In the genomic region with DNA sequence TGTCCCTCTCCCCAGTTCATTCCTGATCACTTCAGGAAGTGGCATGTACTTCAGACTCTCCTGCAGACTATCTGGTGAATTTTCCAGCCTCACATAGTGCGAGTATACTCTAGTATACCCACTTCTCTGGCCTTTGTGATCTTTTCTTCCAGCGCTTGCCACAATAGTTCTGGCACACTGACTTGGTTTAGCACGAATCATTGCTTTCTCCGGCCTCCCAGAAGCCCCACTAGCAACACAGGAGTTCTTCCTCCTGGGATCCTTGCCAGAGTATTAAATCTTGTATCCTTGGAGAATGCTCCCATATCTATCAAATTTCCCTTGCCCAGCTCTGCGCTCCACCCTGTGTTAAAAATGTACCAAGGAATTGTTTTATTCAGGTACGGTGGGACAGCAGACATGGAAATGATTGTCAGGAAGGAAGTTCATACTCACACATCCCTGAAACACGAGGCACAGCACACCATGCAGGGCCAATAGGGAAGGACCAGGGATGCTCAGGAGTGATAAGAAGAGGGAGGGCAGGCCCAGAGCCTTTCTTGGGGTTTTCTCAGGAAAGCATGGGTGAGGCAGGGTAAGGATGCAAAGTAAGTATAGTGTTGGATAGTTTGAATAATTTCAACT, we compare ENCODE assay signal across 16 cellular contexts.
DNase-seq lines count a peak whose midpoint lies in the region; ATAC-seq and TF ChIP-seq lines count a peak whose summit lies in the region.
"Had no signal": no experiment of that assay in that cellular context is flagged by ENCODE, and none has a peak within 500 bp of the region (broad histone marks: within the 10 kb centered on the region; RNA-seq: fewer than 3 reads in every experiment).

No MANE protein-coding gene starts in this region.

- TF ChIP-seq RAD21 in SK-N-SH (IDR thresholded peaks at IDR 0.05; ENCODE audit: low read length), result no peak

- no peaks in the 10 kb centered on the region for H3K79me2 ChIP-seq in SK-N-SH (ENCODE audit: insufficient read depth)

- no peaks in the 10 kb centered on the region for H3K36me3 Mint-ChIP-seq in activated naive CD8-positive, alpha-beta T cell treated with anti-CD3 and anti-CD28 coated beads, Interleukin-2, amount 50 U/mL, for 24 hours (ENCODE audit: low read depth)

- H3K4me3 ChIP-seq in SK-N-SH (ENCODE audit: low read depth in 2 of 2, low read length in 1 of 2), result no peak overlapping the region
- H3K4me3 ChIP-seq in astrocyte of the cerebellum (ENCODE audit: low read depth, low read length), result no peak overlapping the region
- H3K4me3 ChIP-seq: BLaER1 treated with 17β-estradiol and CSF1 and Interleukin-3, amounts not matched to agents 10 nM and 100 nM had no signal

- TF ChIP-seq EP300 in SK-N-SH (IDR thresholded peaks at IDR 0.05; ENCODE audit: borderline replicate concordance in 1 of 2, low read depth in 1 of 2, low read length in 1 of 2), result no peak

- CTCF ChIA-PET in SK-N-SH (lab: Yijun Ruan, JAX), result interaction anchor here (0.8 kb wide), 1 partner anchor 16 kb away, joined by 4 read pairs; no protein-coding TSS in a partner anchor

- no peaks in the 10 kb centered on the region for H3K27me3 Mint-ChIP-seq in activated naive CD8-positive, alpha-beta T cell treated with anti-CD3 and anti-CD28 coated beads, Interleukin-2, amount 50 U/mL, for 24 hours

- H3K4me1 ChIP-seq in SK-N-SH (ENCODE audit: control insufficient read depth in 1 of 2, insufficient read depth in 2 of 2, low read depth in 1 of 2, low read length in 1 of 2), result 0 out of 4 replicates have a peak, but pooled peaks cover 0 to 12% of the 10 kb centered on the region in 2 experiments

- H3K4me1 Mint-ChIP-seq in activated naive CD8-positive, alpha-beta T cell treated with anti-CD3 and anti-CD28 coated beads, Interleukin-2, amount 50 U/mL, for 24 hours, result peaks cover 15% of the 10 kb centered on the region

- DNase-seq in SK-N-SH (no peak), astrocyte of the cerebellum (ENCODE audit: low read depth) (peak; percentile 22), kidney tubule cell (ENCODE audit: low spot score) (peak; percentile 28), renal cortical epithelial cell (ENCODE audit: low read depth) (peak; percentile 51), GM13977 (ENCODE audit: low spot score) (no peak)
- DNase-seq in activated naive CD8-positive, alpha-beta T cell treated with anti-CD3 and anti-CD28 coated beads, Interleukin-2, amount 50 U/mL, for 24 hours, result no peak
- DNase-seq: EL, NCI-H1048, NCI-H2227 treated with DMSO at 0.1 percent for 48 hours, NCI-H526, OCI-M1 had no signal

- H4K20me1 ChIP-seq in SK-N-SH (ENCODE audit: insufficient read depth), result no peaks in the 10 kb centered on the region
- H4K20me1 ChIP-seq: BLaER1 treated with 17β-estradiol and CSF1 and Interleukin-3, amounts not matched to agents 10 nM and 100 nM had no signal

- H3K4me3 Mint-ChIP-seq in activated naive CD8-positive, alpha-beta T cell treated with anti-CD3 and anti-CD28 coated beads, Interleukin-2, amount 50 U/mL, for 24 hours, result no peak overlapping the region

- no peaks in the 10 kb centered on the region for H3K9me3 Mint-ChIP-seq in activated naive CD8-positive, alpha-beta T cell treated with anti-CD3 and anti-CD28 coated beads, Interleukin-2, amount 50 U/mL, for 24 hours

- no peaks in the 10 kb centered on the region for H3F3A ChIP-seq in SK-N-SH (replicated peaks; ENCODE audit: insufficient read depth)

- H2AFZ ChIP-seq in SK-N-SH (ENCODE audit: low read depth), result no peak overlapping the region

- TF ChIP-seq CTCF in SK-N-SH (IDR thresholded peaks at IDR 0.05), result no peak
- no peak for TF ChIP-seq CTCF in astrocyte of the cerebellum (IDR thresholded peaks at IDR 0.05; ENCODE audit: low read depth, low read length, missing control alignments)
- TF ChIP-seq CTCF in GM13977 (IDR thresholded peaks at IDR 0.05; ENCODE audit: extremely low read depth, insufficient read depth, missing control alignments), result no peak

- H3K27ac ChIP-seq in SK-N-SH (ENCODE audit: low read depth in 2 of 2, low read length in 1 of 2), result no peak overlapping the region
- H3K27ac ChIP-seq: 22Rv1 had no signal

- H3K9ac ChIP-seq in SK-N-SH, result no peak overlapping the region
- H3K9ac ChIP-seq: BLaER1 treated with 17β-estradiol and CSF1 and Interleukin-3, amounts not matched to agents 10 nM and 100 nM had no signal

- H3K9me2 ChIP-seq in SK-N-SH, result no peaks in the 10 kb centered on the region

- H3K27ac Mint-ChIP-seq in activated naive CD8-positive, alpha-beta T cell treated with anti-CD3 and anti-CD28 coated beads, Interleukin-2, amount 50 U/mL, for 24 hours, result no peak overlapping the region

- no peak overlapping the region for H3K4me2 ChIP-seq in SK-N-SH

- H3K36me3 ChIP-seq in SK-N-SH (replicated peaks in 1 of 2; ENCODE audit: control insufficient read depth in 1 of 2, insufficient read depth in 2 of 2, low read length in 1 of 2), result no peaks in the 10 kb centered on the region

- no peaks in the 10 kb centered on the region for H3K27me3 ChIP-seq in SK-N-SH (ENCODE audit: insufficient read depth)
- H3K27me3 ChIP-seq: BLaER1 treated with 17β-estradiol and CSF1 and Interleukin-3, amounts not matched to agents 10 nM and 100 nM had no signal

- ATAC-seq in SK-N-SH treated with all-trans-retinoic acid at 6 μM for 48 hours (peak; percentile 40), HG03342 (IDR thresholded peaks at IDR 0.05; ENCODE audit: unreplicated experiment) (no peak)
- no peak for ATAC-seq in activated naive CD8-positive, alpha-beta T cell treated with anti-CD3 and anti-CD28 coated beads, Interleukin-2, amount 50 U/mL, for 24 hours
- ATAC-seq: HCT116 had no signal

- WGBS in SK-N-SH (ENCODE audit: low lambda C conversion rate), result 59% methylated on average over 7 of the region's 7 CpGs

- no peaks in the 10 kb centered on the region for H3K9me3 ChIP-seq in SK-N-SH

- POLR2A ChIA-PET in SK-N-SH (lab: Yijun Ruan, JAX), result no interaction called here

- in situ Hi-C loops in astrocyte of the cerebellum (cut with HindIII; ENCODE audit: low sequenced_read_pairs) (no loop called here), GM13977 (cut with MboI; ENCODE audit: low pct_unique_long_range_greater_than_20kb, low sequenced_read_pairs, unreplicated experiment) (no loop called here)

TF ChIP-seq in SK-N-SH treated with all-trans-retinoic acid at 6 μM for 48 hours, 23 proteins besides CTCF, POLR2A, EP300 and RAD21:
- no peak for TF ChIP-seq ZFP30 (CRISPR knock-in tag; IDR thresholded peaks at IDR 0.05)
TF ChIP-seq in SK-N-SH treated with all-trans-retinoic acid at 6 μM for 48 hours: peak in this region for 0.

TF ChIP-seq in SK-N-SH, 30 proteins besides CTCF, POLR2A, EP300 and RAD21:
- TF ChIP-seq MXI1 (IDR thresholded peaks at IDR 0.05; ENCODE audit: low read depth, low read length), result no peak
- TF ChIP-seq TAF1 (IDR thresholded peaks at IDR 0.05; ENCODE audit: borderline replicate concordance, low read depth, low read length), result no peak
- no peak for TF ChIP-seq RCOR1 (IDR thresholded peaks at IDR 0.05; ENCODE audit: low read length)
- no peak for TF ChIP-seq SMC3 (IDR thresholded peaks at IDR 0.05; ENCODE audit: low read depth, low read length)
- no peak for TF ChIP-seq TCF12 (IDR thresholded peaks at IDR 0.05)
- no peak for TF ChIP-seq RXRA (IDR thresholded peaks at IDR 0.05; ENCODE audit: borderline replicate concordance, low read depth)
- TF ChIP-seq JUND (IDR thresholded peaks at IDR 0.05), result no peak
- no peak for TF ChIP-seq RFX5 (IDR thresholded peaks at IDR 0.05; ENCODE audit: low read length)
- no peak for TF ChIP-seq GATA2 (CRISPR knock-in tag; IDR thresholded peaks at IDR 0.05)
- TF ChIP-seq NRF1 (IDR thresholded peaks at IDR 0.05; ENCODE audit: low read depth, low read length), result no peak
- TF ChIP-seq, protein P1, sequence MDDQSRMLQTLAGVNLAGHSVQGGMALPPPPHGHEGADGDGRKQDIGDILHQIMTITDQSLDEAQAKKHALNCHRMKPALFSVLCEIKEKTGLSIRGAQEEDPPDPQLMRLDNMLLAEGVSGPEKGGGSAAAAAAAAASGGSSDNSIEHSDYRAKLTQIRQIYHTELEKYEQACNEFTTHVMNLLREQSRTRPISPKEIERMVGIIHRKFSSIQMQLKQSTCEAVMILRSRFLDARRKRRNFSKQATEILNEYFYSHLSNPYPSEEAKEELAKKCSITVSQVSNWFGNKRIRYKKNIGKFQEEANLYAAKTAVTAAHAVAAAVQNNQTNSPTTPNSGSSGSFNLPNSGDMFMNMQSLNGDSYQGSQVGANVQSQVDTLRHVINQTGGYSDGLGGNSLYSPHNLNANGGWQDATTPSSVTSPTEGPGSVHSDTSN (IDR thresholded peaks at IDR 0.05), result no peak
- TF ChIP-seq CHD2 (IDR thresholded peaks at IDR 0.05; ENCODE audit: low read length, partially characterized antibody), result no peak
- TF ChIP-seq FOXM1 (IDR thresholded peaks at IDR 0.05; ENCODE audit: low read depth), result no peak
- TF ChIP-seq, protein P2, sequence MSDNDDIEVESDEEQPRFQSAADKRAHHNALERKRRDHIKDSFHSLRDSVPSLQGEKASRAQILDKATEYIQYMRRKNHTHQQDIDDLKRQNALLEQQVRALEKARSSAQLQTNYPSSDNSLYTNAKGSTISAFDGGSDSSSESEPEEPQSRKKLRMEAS (IDR thresholded peaks at IDR 0.05; ENCODE audit: low read depth), result no peak
- no peak for TF ChIP-seq GABPA (IDR thresholded peaks at IDR 0.05; ENCODE audit: low read depth)
- no peak for TF ChIP-seq SIN3A (IDR thresholded peaks at IDR 0.05; ENCODE audit: borderline replicate concordance, low read depth, low read length)
- TF ChIP-seq POLR2AphosphoS5 (IDR thresholded peaks at IDR 0.05; ENCODE audit: low read depth, low read length), result no peak
- TF ChIP-seq, protein P3, sequence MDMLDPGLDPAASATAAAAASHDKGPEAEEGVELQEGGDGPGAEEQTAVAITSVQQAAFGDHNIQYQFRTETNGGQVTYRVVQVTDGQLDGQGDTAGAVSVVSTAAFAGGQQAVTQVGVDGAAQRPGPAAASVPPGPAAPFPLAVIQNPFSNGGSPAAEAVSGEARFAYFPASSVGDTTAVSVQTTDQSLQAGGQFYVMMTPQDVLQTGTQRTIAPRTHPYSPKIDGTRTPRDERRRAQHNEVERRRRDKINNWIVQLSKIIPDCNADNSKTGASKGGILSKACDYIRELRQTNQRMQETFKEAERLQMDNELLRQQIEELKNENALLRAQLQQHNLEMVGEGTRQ (IDR thresholded peaks at IDR 0.05; ENCODE audit: borderline replicate concordance, low read depth, low read length), result no peak
- TF ChIP-seq EZH2phosphoT487 (IDR thresholded peaks at IDR 0.05; ENCODE audit: borderline replicate concordance, low read depth), result no peak
TF ChIP-seq in SK-N-SH: peak in this region for 0.

Comparison
In these comparisons a context has a peak if more than half of its experiments do, and no peak if none do; other contexts are left out.
1. DNase-seq: peak in astrocyte of the cerebellum (single experiment), kidney tubule cell (single experiment) and renal cortical epithelial cell (single experiment); none in SK-N-SH (single experiment), GM13977 (single experiment) and activated naive CD8-positive, alpha-beta T cell treated with anti-CD3 and anti-CD28 coated beads, Interleukin-2, amount 50 U/mL, for 24 hours (single experiment).